ENCODE assay signal across 10 cellular contexts in genomic region chr6:169382735-169383134, GRCh38.
"Had no signal": no experiment of that assay in that cellular context is flagged by ENCODE, and none has a peak within 500 bp of the region (broad histone marks: within the 10 kb centered on the region; RNA-seq: fewer than 3 reads in every experiment).

No MANE protein-coding gene starts in this region.

- DNase-seq: GM23248, GOT3, H7, HFFc6, KBM-7 had no signal

- H3K9me3 ChIP-seq: HAP-1 had no signal

- H3K4me3 ChIP-seq: GM23248, HAP-1 had no signal

- H3K4me3 Mint-ChIP-seq: HFFc6, IgD-negative memory B cell had no signal

- H3K36me3 Mint-ChIP-seq: IgD-negative memory B cell had no signal

- H3K36me3 ChIP-seq: HAP-1 had no signal

- H3K9ac ChIP-seq: GM23248 had no signal

- ATAC-seq: HCT116, HepG2 had no signal

- H3K27ac ChIP-seq: GM23248, HL-60 had no signal

- H3K27ac Mint-ChIP-seq: HFFc6, IgD-negative memory B cell had no signal

- H3K4me1 ChIP-seq: HAP-1 had no signal
